In genomic region chr19:19732579-19733501, GRCh38 we compare ENCODE assay signal across 8 cellular contexts.
DNase-seq lines count a peak whose midpoint lies in the region; ATAC-seq and TF ChIP-seq lines count a peak whose summit lies in the region.

TSS of gene ZNF14 (minus strand) at chr19:19733112. CDS start at chr19:19732958, 154 bp downstream.

- DNase-seq in AG10803 (ENCODE audit: low read depth) (peak; percentile 89), NCI-H345 (lab: John Stamatoyannopoulos, UW) (peak; percentile 95), choroid plexus epithelial cell (ENCODE audit: low read depth) (peak; percentile 95), kidney glomerular epithelial cell (lab: John Stamatoyannopoulos, UW) (peak; percentile 93)
- peak; percentile 80 to 88 for DNase-seq in activated CD4-positive, alpha-beta T cell treated with anti-CD3 and anti-CD28 coated beads for 24 hours (ENCODE audit: low read depth in 2 of 2)
- DNase-seq in stimulated activated CD4-positive, alpha-beta T cell treated with anti-CD3 and anti-CD28 coated beads, Interleukin-15, amount 100 ng/mL, for 48 hours (ENCODE audit: low read depth in 2 of 2): peak; percentile 88 to 93

- peak; percentile 88 for TF ChIP-seq POLR2A in GM18951 (IDR thresholded peaks at IDR 0.05; ENCODE audit: extremely low read depth, insufficient read depth, insufficient read length)

- peak; percentile 99 for ATAC-seq in HG03175 (IDR thresholded peaks at IDR 0.05; ENCODE audit: unreplicated experiment)

- in situ Hi-C loops in GM18951 (cut with MboI; ENCODE audit: low sequenced_read_pairs, unreplicated experiment): no loop called here

- H3K4me3 ChIP-seq in AG10803 (ENCODE audit: low read length) (peak within 1 kb of the TSS; percentile 99), choroid plexus epithelial cell (ENCODE audit: low read depth, low read length) (peak within 1 kb of the TSS; percentile 99)

- 0 out of 2 replicates have a peak, but pooled peaks have one; percentile 8 for TF ChIP-seq CTCF in AG10803 (conservative IDR thresholded peaks at IDR 0.05; ENCODE audit: low read length)
- peak; percentile 23 for TF ChIP-seq CTCF in choroid plexus epithelial cell (conservative IDR thresholded peaks at IDR 0.05; ENCODE audit: low read depth, low read length)

Comparison
In these comparisons a context has a peak if more than half of its experiments do, and no peak if none do; other contexts are left out.
1. Peak in every context shown above with its lines: DNase-seq, ATAC-seq and H3K4me3 ChIP-seq.